In the genomic region with DNA sequence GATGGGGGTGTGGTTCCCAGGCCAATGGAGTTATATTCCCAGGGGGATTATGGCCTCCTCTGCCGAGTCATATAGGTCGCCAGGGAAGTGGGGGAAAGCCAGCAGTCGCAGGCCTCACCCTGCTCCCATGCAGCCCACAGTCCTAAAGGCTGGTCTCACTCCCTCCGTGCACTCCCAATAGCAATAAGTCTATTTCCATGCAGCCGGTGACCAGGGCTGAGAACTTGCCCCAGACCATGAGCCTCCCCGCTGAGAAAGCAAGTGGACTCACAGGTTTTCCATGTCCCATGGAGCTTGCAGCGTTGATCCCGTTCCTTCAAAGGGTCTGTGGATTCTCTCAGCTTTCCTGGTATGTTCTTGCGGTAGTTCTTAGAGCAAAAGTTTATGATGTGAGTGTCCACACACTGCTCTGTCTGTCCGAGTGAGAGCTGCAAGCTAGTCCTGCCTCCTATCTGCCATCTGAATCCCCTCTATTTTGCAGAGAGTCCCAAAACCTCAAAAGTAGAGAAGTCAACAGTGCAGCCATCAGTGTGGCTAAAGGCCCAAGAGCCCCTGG, we compare ENCODE assay signal across 27 cellular contexts.
"Had no signal": no experiment of that assay in that cellular context is flagged by ENCODE, and none has a peak within 500 bp of the region (broad histone marks: within the 10 kb centered on the region; RNA-seq: fewer than 3 reads in every experiment).

No MANE protein-coding gene starts in this region.

- H3K27me3 ChIP-seq: sigmoid colon, upper lobe of left lung, uterus had no signal

- H3K9ac ChIP-seq: neural progenitor cell had no signal

- H3K9me3 ChIP-seq: esophagus squamous epithelium, psoas muscle, upper lobe of left lung, uterus had no signal

- H3K27ac ChIP-seq: coronary artery, esophagus squamous epithelium, neural progenitor cell, psoas muscle, sigmoid colon, thoracic aorta, tibial nerve, upper lobe of left lung, uterus had no signal

- H3K4me3 ChIP-seq: coronary artery, esophagus squamous epithelium, lung, neural progenitor cell, psoas muscle, sigmoid colon, thoracic aorta, tibial nerve, upper lobe of left lung, uterus had no signal

- H2AFZ ChIP-seq: neural progenitor cell had no signal

- ATAC-seq: effector memory CD8-positive, alpha-beta T cell; left colon; naive thymus-derived CD4-positive, alpha-beta T cell; psoas muscle; right cardiac atrium; stimulated activated memory B cell treated with anti-CD40 and anti-IgM and Interleukin-4, amounts not matched to agents 10 μg/mL and 1 μg/mL and 100 μg/mL, for 72 hours; stimulated activated naive CD8-positive, alpha-beta T cell treated with anti-CD3 and anti-CD28 coated beads, Interleukin-15, Interleukin-2, amounts not matched to agents 100 U/mL and 50 U/mL, for 24 hours had no signal

- DNase-seq: dermis blood vessel endothelial cell; effector memory CD8-positive, alpha-beta T cell; erythroblast; esophagus squamous epithelium; foreskin melanocyte; hypothalamus; immature natural killer cell; islet precursor cell; kidney glomerular epithelial cell; mesenchymal stem cell; midbrain; naive thymus-derived CD4-positive, alpha-beta T cell; psoas muscle; right cardiac atrium; sigmoid colon; stimulated activated CD4-positive, alpha-beta T cell treated with anti-CD3 and anti-CD28 coated beads, Interleukin-2, amount 100 ng/mL, for 24 hours; stimulated activated CD4-positive, alpha-beta T cell treated with anti-CD3 and anti-CD28 coated beads, Interleukin-4, amount 100 ng/mL, for 24 hours; stimulated activated naive CD8-positive, alpha-beta T cell treated with anti-CD3 and anti-CD28 coated beads, Interleukin-15, Interleukin-2, amounts not matched to agents 100 U/mL and 50 U/mL, for 24 hours; upper lobe of left lung; uterus had no signal

- H3K36me3 ChIP-seq: esophagus squamous epithelium, neural progenitor cell, sigmoid colon, thoracic aorta, tibial nerve, upper lobe of left lung, uterus had no signal

- H3K4me2 ChIP-seq: neural progenitor cell had no signal

- H3K4me1 ChIP-seq: neural progenitor cell, psoas muscle, sigmoid colon, tibial nerve, uterus had no signal
